Comparison of ENCODE assay signal across 31 cellular contexts in the genomic region with DNA sequence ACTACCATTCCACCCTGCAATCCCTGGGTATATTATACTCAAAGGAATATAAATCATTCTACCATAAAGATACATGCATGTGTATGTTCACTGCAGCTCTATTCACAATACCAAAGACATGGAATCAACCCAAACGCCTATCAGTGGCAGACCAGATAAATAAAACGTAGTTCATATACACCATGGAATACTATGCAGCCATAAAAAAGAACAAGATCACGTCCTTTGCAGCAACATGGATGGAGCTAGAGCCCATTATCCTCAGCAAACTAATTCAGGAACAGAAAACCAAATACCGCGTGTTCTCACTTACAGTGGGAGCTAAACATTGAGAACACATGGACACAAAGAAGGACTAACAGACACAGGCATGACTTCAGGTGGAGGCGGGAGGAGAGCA.
DNase-seq lines count a peak whose midpoint lies in the region; ATAC-seq, FAIRE-seq and TF ChIP-seq lines count a peak whose summit lies in the region.
"Had no signal": no experiment of that assay in that cellular context is flagged by ENCODE, and none has a peak within 500 bp of the region (broad histone marks: within the 10 kb centered on the region; RNA-seq: fewer than 3 reads in every experiment).

No MANE protein-coding gene starts in this region.

- H3K36me3 ChIP-seq in HEK293 (ENCODE audit: control insufficient read depth in 2 of 2, insufficient read depth in 1 of 2, low read length in 2 of 2) (no peaks in the 10 kb centered on the region), K562 (ENCODE audit: control insufficient read depth, insufficient read depth, low read length) (no peaks in the 10 kb centered on the region)
- H3K36me3 ChIP-seq: BE2C; BLaER1; BLaER1 treated with 17β-estradiol and CSF1 and Interleukin-3, amounts not matched to agents 10 nM and 100 nM had no signal

- H3K9ac ChIP-seq in K562 (ENCODE audit: insufficient read depth in 1 of 2, low read depth in 2 of 2, low read length in 2 of 2): no peak overlapping the region
- H3K9ac ChIP-seq: BLaER1; BLaER1 treated with 17β-estradiol and CSF1 and Interleukin-3, amounts not matched to agents 10 nM and 100 nM had no signal

- no peak for FAIRE-seq in K562 (lab: Jason Lieb, UNC)
- FAIRE-seq: A204.1, A549, D721Med had no signal

- CTCF ChIA-PET in HEK293 (lab: Yijun Ruan, JAX): interaction anchor here (0.7 kb wide), 1 partner anchor 206 kb away, joined by 3 read pairs; no protein-coding TSS in a partner anchor
- CTCF ChIA-PET in K562 (lab: Yijun Ruan, JAX; ENCODE audit: low intra/inter-chr PET ratio): no interaction called here

- in situ Hi-C loops in K562 (cut with MboI): no loop called here

- no peak for TF ChIP-seq EP300 in K562 (IDR thresholded peaks at IDR 0.05; ENCODE audit: low read length)

- H3K27me3 ChIP-seq in K562 (ENCODE audit: control insufficient read depth in 2 of 2, insufficient read depth in 2 of 2, low read length in 2 of 2): peaks cover 68 to 81% of the 10 kb centered on the region in 2 experiments
- H3K27me3 ChIP-seq: BLaER1; BLaER1 treated with 17β-estradiol and CSF1 and Interleukin-3, amounts not matched to agents 10 nM and 100 nM had no signal

- intact Hi-C loops in K562 (cut with micrococcal nuclease): no loop called here

- H3K9me1 ChIP-seq in K562 (ENCODE audit: control insufficient read depth, insufficient read depth, low read length): no peaks in the 10 kb centered on the region

- DNase-seq in K562 (ENCODE audit: extremely low read depth in 1 of 4, low spot score in 3 of 4) (no peak), SKM-1 (lab: John Stamatoyannopoulos, UW; ENCODE audit: unreplicated experiment) (no peak), NCI-H2107 (lab: John Stamatoyannopoulos, UW) (no peak)
- DNase-seq: 8988T; ACHN; AML-193; BE2C; C1 segment of cervical spinal cord; Caco-2; Calu3; CD4-positive, alpha-beta memory T cell; CD4-positive, alpha-beta T cell; CD4-positive, CD25-positive, alpha-beta regulatory T cell; CD8-positive, alpha-beta memory T cell; CD8-positive, alpha-beta T cell; COR-L47; DMS 273 treated with DMSO at 0.1 percent for 48 hours; DMS153; DMS53; DMS79; DMS79 treated with DMSO at 0.1 percent for 48 hours; DND-41; EL had no signal

- TF ChIP-seq CTCF in HEK293 (tag by site-specific recombination; IDR thresholded peaks at IDR 0.05) (no peak), K562 (IDR thresholded peaks at IDR 0.05 in 2 of 3, conservative IDR thresholded peaks at IDR 0.05 in 1 of 3; ENCODE audit: insufficient read depth in 2 of 3, low read depth in 1 of 3, low read length in 3 of 3) (no peak)

- H3K4me2 ChIP-seq in K562 (ENCODE audit: insufficient read depth, low read length): no peak overlapping the region
- H3K4me2 ChIP-seq: A549; BLaER1; BLaER1 treated with 17β-estradiol and CSF1 and Interleukin-3, amounts not matched to agents 10 nM and 100 nM had no signal

- no peak for ATAC-seq in K562
- ATAC-seq: A549; CD8-positive, alpha-beta T cell had no signal

- no TSS peak for BruUV-seq in K562 (replicated peaks; lab: Mats Ljungman, UMichigan)

- TF ChIP-seq POLR2A in K562 (conservative IDR thresholded peaks at IDR 0.05): no peak

- H3K9me3 ChIP-seq in HEK293 (ENCODE audit: control insufficient read depth, insufficient read depth, low read depth, low read length) (no peaks in the 10 kb centered on the region), K562 (replicated peaks; ENCODE audit: control insufficient read depth, insufficient read depth, low read depth, low read length) (peaks cover 4% of the 10 kb centered on the region)
- H3K9me3 ChIP-seq: Caco-2 had no signal

- H2AFZ ChIP-seq in K562 (ENCODE audit: low read depth, low read length): no peak overlapping the region

- H3K4me3 ChIP-seq in HEK293 (ENCODE audit: low read depth, low read length) (no peak overlapping the region), K562 (no peak overlapping the region)
- H3K4me3 ChIP-seq: A549; BLaER1; BLaER1 treated with 17β-estradiol and CSF1 and Interleukin-3, amounts not matched to agents 10 nM and 100 nM had no signal

- no peaks in the 10 kb centered on the region for H3K4me1 ChIP-seq in HEK293 (ENCODE audit: control insufficient read depth, insufficient read depth, low read length)
- H3K4me1 ChIP-seq in K562 (replicated peaks in 1 of 2; ENCODE audit: control insufficient read depth in 2 of 2, insufficient read depth in 2 of 2, low read length in 2 of 2): peaks cover 0 to 29% of the 10 kb centered on the region in 2 experiments; a peak in 2 of 5 replicates
- H3K4me1 ChIP-seq: BE2C, Caco-2 had no signal

- H3K79me2 ChIP-seq in K562 (ENCODE audit: control insufficient read depth, insufficient read depth, low read length): no peaks in the 10 kb centered on the region

- no peaks in the 10 kb centered on the region for H4K20me1 ChIP-seq in K562 (replicated peaks; ENCODE audit: control insufficient read depth, insufficient read depth, low read length)
- H4K20me1 ChIP-seq: BLaER1; BLaER1 treated with 17β-estradiol and CSF1 and Interleukin-3, amounts not matched to agents 10 nM and 100 nM had no signal

- no peak for TF ChIP-seq RAD21 in K562 (CRISPR knock-in tag; conservative IDR thresholded peaks at IDR 0.05 in 1 of 2, IDR thresholded peaks at IDR 0.05 in 1 of 2)

- POLR2A ChIA-PET in HEK293 (lab: Yijun Ruan, JAX): no interaction called here
- POLR2A ChIA-PET in K562 (lab: Yijun Ruan, JAX): interaction anchor here (0.6 kb wide), 1 partner anchor 18 kb away, joined by 3 read pairs; no protein-coding TSS in a partner anchor

- H3K27ac ChIP-seq in HEK293 (ENCODE audit: extremely low read depth, low read depth, low read length) (no peak overlapping the region), K562 (ENCODE audit: extremely low read depth, low read depth, low read length) (no peak overlapping the region)
- H3K27ac ChIP-seq: 22Rv1; A549; BLaER1; BLaER1 treated with 17β-estradiol and CSF1 and Interleukin-3, amounts not matched to agents 10 nM and 100 nM; C4-2B had no signal

- WGBS in K562 (ENCODE audit: insufficient coverage, low coverage, missing lambda C conversion rate): 5% methylated on average over 6 of the region's 6 CpGs

TF ChIP-seq in HEK293, 187 proteins besides CTCF, POLR2A, EP300 and RAD21:
- TF ChIP-seq, protein P1, sequence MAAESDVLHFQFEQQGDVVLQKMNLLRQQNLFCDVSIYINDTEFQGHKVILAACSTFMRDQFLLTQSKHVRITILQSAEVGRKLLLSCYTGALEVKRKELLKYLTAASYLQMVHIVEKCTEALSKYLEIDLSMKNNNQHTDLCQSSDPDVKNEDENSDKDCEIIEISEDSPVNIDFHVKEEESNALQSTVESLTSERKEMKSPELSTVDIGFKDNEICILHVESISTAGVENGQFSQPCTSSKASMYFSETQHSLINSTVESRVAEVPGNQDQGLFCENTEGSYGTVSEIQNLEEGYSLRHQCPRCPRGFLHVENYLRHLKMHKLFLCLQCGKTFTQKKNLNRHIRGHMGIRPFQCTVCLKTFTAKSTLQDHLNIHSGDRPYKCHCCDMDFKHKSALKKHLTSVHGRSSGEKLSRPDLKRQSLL (tag by site-specific recombination; IDR thresholded peaks at IDR 0.05): no peak
- TF ChIP-seq ZNF146 (tag by site-specific recombination; IDR thresholded peaks at IDR 0.05): peak; percentile 94
- TF ChIP-seq, protein P2, sequence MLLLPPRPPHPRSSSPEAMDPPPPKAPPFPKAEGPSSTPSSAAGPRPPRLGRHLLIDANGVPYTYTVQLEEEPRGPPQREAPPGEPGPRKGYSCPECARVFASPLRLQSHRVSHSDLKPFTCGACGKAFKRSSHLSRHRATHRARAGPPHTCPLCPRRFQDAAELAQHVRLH (tag by site-specific recombination; IDR thresholded peaks at IDR 0.05): 0 out of 2 replicates have a peak, but pooled peaks have one; percentile 41

TF ChIP-seq in K562, 482 proteins besides CTCF, POLR2A, EP300 and RAD21:
- TF ChIP-seq POLR2H (tag; IDR thresholded peaks at IDR 0.05; ENCODE audit: low read depth) (no peak), BCOR (IDR thresholded peaks at IDR 0.05) (peak; percentile 39; the same call in 1 of the 2 replicates), KDM1A (IDR thresholded peaks at IDR 0.05) (peak in 1 of 2 experiments; percentile 57; a peak in 2 of 4 replicates), SMARCA5 (IDR thresholded peaks at IDR 0.05) (0 out of 2 replicates have a peak, but pooled peaks have one; percentile 20), CHD4 (IDR thresholded peaks at IDR 0.05; ENCODE audit: insufficient read depth, insufficient replicate concordance, low read depth, low read length, poor library complexity, severe bottlenecking) (no peak), ZNF146 (CRISPR knock-in tag; IDR thresholded peaks at IDR 0.05; ENCODE audit: unreplicated experiment) (peak; percentile 97)
- TF ChIP-seq, protein P3, sequence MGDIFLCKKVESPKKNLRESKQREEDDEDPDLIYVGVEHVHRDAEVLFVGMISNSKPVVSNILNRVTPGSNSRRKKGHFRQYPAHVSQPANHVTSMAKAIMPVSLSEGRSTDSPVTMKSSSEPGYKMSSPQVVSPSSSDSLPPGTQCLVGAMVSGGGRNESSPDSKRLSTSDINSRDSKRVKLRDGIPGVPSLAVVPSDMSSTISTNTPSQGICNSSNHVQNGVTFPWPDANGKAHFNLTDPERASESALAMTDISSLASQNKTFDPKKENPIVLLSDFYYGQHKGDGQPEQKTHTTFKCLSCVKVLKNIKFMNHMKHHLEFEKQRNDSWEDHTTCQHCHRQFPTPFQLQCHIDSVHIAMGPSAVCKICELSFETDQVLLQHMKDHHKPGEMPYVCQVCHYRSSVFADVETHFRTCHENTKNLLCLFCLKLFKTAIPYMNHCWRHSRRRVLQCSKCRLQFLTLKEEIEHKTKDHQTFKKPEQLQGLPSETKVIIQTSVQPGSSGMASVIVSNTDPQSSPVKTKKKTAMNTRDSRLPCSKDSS (IDR thresholded peaks at IDR 0.05; ENCODE audit: low read depth, partially characterized antibody): no peak
